12 cellular contexts compared by ENCODE assay signal in genomic region chrX:27307546-27307945, GRCh38.
DNase-seq lines count a peak whose midpoint lies in the region; ATAC-seq and TF ChIP-seq lines count a peak whose summit lies in the region.
"Had no signal": no experiment of that assay in that cellular context is flagged by ENCODE, and none has a peak within 500 bp of the region (broad histone marks: within the 10 kb centered on the region; RNA-seq: fewer than 3 reads in every experiment).

No MANE protein-coding gene starts in this region.

- peak; percentile 75 for DNase-seq in DMS53 (lab: John Stamatoyannopoulos, UW)
- DNase-seq in DMS53 treated with DMSO at 0.1 percent for 48 hours (lab: John Stamatoyannopoulos, UW; ENCODE audit: unreplicated experiment), result peak; percentile 63
- peak; percentile 22 for DNase-seq in SHP77 treated with DMSO at 0.1 percent for 48 hours (lab: John Stamatoyannopoulos, UW)
- peak; percentile 21 to 84 for DNase-seq in lung microvascular endothelial cell (ENCODE audit: low read depth in 2 of 2)
- DNase-seq in uterus, result no peak
- DNase-seq: DND-41, GDM1, GOT3, H9, IMR-90 had no signal

- H3K27me3 ChIP-seq in uterus, result peaks cover 0 to 6% of the 10 kb centered on the region in 2 donors

- intact Hi-C loops in uterus (cut with DNase I; ENCODE audit: low total_unique reads), result no loop called here

- H3K4me1 ChIP-seq in uterus, result no peaks in the 10 kb centered on the region
- H3K4me1 ChIP-seq: A549 had no signal

- TF ChIP-seq CTCF in uterus (IDR thresholded peaks at IDR 0.05), result no peak

- H3K27ac ChIP-seq in uterus, result no peak overlapping the region
- H3K27ac ChIP-seq: A549 had no signal

- TF ChIP-seq POLR2A in uterus (IDR thresholded peaks at IDR 0.05), result no peak

- H3K36me3 ChIP-seq in uterus, result no peaks in the 10 kb centered on the region

- ATAC-seq in GM18511 (IDR thresholded peaks at IDR 0.05; ENCODE audit: unreplicated experiment), result no peak
- ATAC-seq: A549 had no signal

- H3K4me3 ChIP-seq in uterus, result no peak overlapping the region
- H3K4me3 ChIP-seq: A549 had no signal

- H3K9me3 ChIP-seq in uterus, result no peaks in the 10 kb centered on the region
- H3K9me3 ChIP-seq: A549 had no signal

Comparison
In these comparisons a context has a peak if more than half of its experiments do, and no peak if none do; other contexts are left out.
1. DNase-seq: peak in DMS53 (single experiment), DMS53 treated with DMSO at 0.1 percent for 48 hours (single experiment), SHP77 treated with DMSO at 0.1 percent for 48 hours (single experiment) and lung microvascular endothelial cell (2 of 2); none in uterus (0 of 2).